Comparison of ENCODE assay signal across 24 cellular contexts in genomic region chr18:621181-621580, GRCh38. TPM values are rescaled to one million over a fixed set of nuclear protein-coding genes. Genes with fewer than 3 reads are reported as not detected.
DNase-seq lines count a peak whose midpoint lies in the region; ATAC-seq and TF ChIP-seq lines count a peak whose summit lies in the region.
"Had no signal": no experiment of that assay in that cellular context is flagged by ENCODE, and none has a peak within 500 bp of the region (broad histone marks: within the 10 kb centered on the region; RNA-seq: fewer than 3 reads in every experiment).

No MANE protein-coding gene starts in this region.

- H3K4me1 ChIP-seq in osteoblast (ENCODE audit: insufficient read depth, low read length), result peaks cover 3% of the 10 kb centered on the region
- H3K4me1 ChIP-seq: esophagus squamous epithelium had no signal

- no peaks in the 10 kb centered on the region for H3K36me3 Mint-ChIP-seq in activated CD4-positive, alpha-beta T cell treated with anti-CD3 and anti-CD28 coated beads, Interleukin-2, amount 10 ng/mL, durations not matched to agents 24 days and 14 days (ENCODE audit: low read depth)
- H3K36me3 Mint-ChIP-seq: activated CD8-positive, alpha-beta memory T cell treated with anti-CD3 and anti-CD28 coated beads, Interleukin-2, amount 10 ng/mL, durations not matched to agents 7 days and 5 days; stimulated activated memory B cell treated with anti-CD40 and anti-IgM and Interleukin-4, amounts not matched to agents 10 μg/mL and 1 μg/mL and 100 μg/mL, for 72 hours had no signal

- no peak overlapping the region for H2AFZ ChIP-seq in osteoblast (ENCODE audit: low read length)

- H3K4me2 ChIP-seq in osteoblast (ENCODE audit: insufficient read depth, low read length), result no peak overlapping the region
- H3K4me2 ChIP-seq: SK-N-SH had no signal

- H3K27ac ChIP-seq in osteoblast (ENCODE audit: low read depth, low read length), result no peak overlapping the region
- H3K27ac ChIP-seq: esophagus squamous epithelium had no signal

- H3K4me3 Mint-ChIP-seq in activated CD4-positive, alpha-beta T cell treated with anti-CD3 and anti-CD28 coated beads, Interleukin-2, amount 10 ng/mL, durations not matched to agents 24 days and 14 days, result no peak overlapping the region
- H3K4me3 Mint-ChIP-seq: activated CD8-positive, alpha-beta memory T cell treated with anti-CD3 and anti-CD28 coated beads, Interleukin-2, amount 10 ng/mL, durations not matched to agents 7 days and 5 days; stimulated activated memory B cell treated with anti-CD40 and anti-IgM and Interleukin-4, amounts not matched to agents 10 μg/mL and 1 μg/mL and 100 μg/mL, for 72 hours had no signal

- H3K4me1 Mint-ChIP-seq in activated CD4-positive, alpha-beta T cell treated with anti-CD3 and anti-CD28 coated beads, Interleukin-2, amount 10 ng/mL, durations not matched to agents 24 days and 14 days, result peaks cover 2% of the 10 kb centered on the region
- H3K4me1 Mint-ChIP-seq: activated CD8-positive, alpha-beta memory T cell treated with anti-CD3 and anti-CD28 coated beads, Interleukin-2, amount 10 ng/mL, durations not matched to agents 7 days and 5 days; stimulated activated memory B cell treated with anti-CD40 and anti-IgM and Interleukin-4, amounts not matched to agents 10 μg/mL and 1 μg/mL and 100 μg/mL, for 72 hours had no signal

- H3K27ac Mint-ChIP-seq in activated CD4-positive, alpha-beta T cell treated with anti-CD3 and anti-CD28 coated beads, Interleukin-2, amount 10 ng/mL, durations not matched to agents 24 days and 14 days, result no peak overlapping the region
- H3K27ac Mint-ChIP-seq: activated CD8-positive, alpha-beta memory T cell treated with anti-CD3 and anti-CD28 coated beads, Interleukin-2, amount 10 ng/mL, durations not matched to agents 7 days and 5 days; stimulated activated memory B cell treated with anti-CD40 and anti-IgM and Interleukin-4, amounts not matched to agents 10 μg/mL and 1 μg/mL and 100 μg/mL, for 72 hours had no signal

- peak; percentile 13 for DNase-seq in NCI-H2171 treated with DMSO at 0.1 percent for 48 hours (lab: John Stamatoyannopoulos, UW)
- DNase-seq in NCI-H2171 (lab: John Stamatoyannopoulos, UW), result no peak
- peak; percentile 81 for DNase-seq in LHCN-M2 (ENCODE audit: low read depth)
- DNase-seq in fibroblast of mammary gland (ENCODE audit: low read depth), result peak; percentile 86
- peak; percentile 54 for DNase-seq in osteoblast (ENCODE audit: insufficient read length, low spot score, missing footprints)
- DNase-seq in activated CD4-positive, alpha-beta T cell treated with anti-CD3 and anti-CD28 coated beads, Interleukin-2, amount 10 ng/mL, durations not matched to agents 24 days and 14 days, result no peak
- DNase-seq: activated CD8-positive, alpha-beta memory T cell treated with anti-CD3 and anti-CD28 coated beads, Interleukin-2, amount 10 ng/mL, durations not matched to agents 7 days and 5 days; C1 segment of cervical spinal cord; effector CD4-positive, alpha-beta T cell; esophagus squamous epithelium; GF-D8; left cardiac atrium; NCI-H2029; NCI-H526; SK-N-SH; T1000 had no signal

- H3K9me3 ChIP-seq in osteoblast (ENCODE audit: low read depth, low read length), result no peaks in the 10 kb centered on the region
- H3K9me3 ChIP-seq: esophagus squamous epithelium, SK-N-SH had no signal

- intact Hi-C loops in activated CD4-positive, alpha-beta T cell treated with anti-CD3 and anti-CD28 coated beads, Interleukin-2, amount 10 ng/mL, durations not matched to agents 24 days and 14 days (cut with micrococcal nuclease), result loop anchor here (5.0 kb wide), 2 partner anchors 36 to 91 kb away; partner anchors contain the start of genes ENOSF1 and TYMS

- peaks cover 42% of the 10 kb centered on the region for H3K27me3 Mint-ChIP-seq in activated CD4-positive, alpha-beta T cell treated with anti-CD3 and anti-CD28 coated beads, Interleukin-2, amount 10 ng/mL, durations not matched to agents 24 days and 14 days
- H3K27me3 Mint-ChIP-seq: stimulated activated memory B cell treated with anti-CD40 and anti-IgM and Interleukin-4, amounts not matched to agents 10 μg/mL and 1 μg/mL and 100 μg/mL, for 72 hours had no signal

- TF ChIP-seq CTCF in fibroblast of mammary gland (conservative IDR thresholded peaks at IDR 0.05; ENCODE audit: control insufficient read depth, insufficient read depth, low read depth, low read length) (no peak), osteoblast (IDR thresholded peaks at IDR 0.05; ENCODE audit: extremely low read depth, low read depth, low read length) (no peak)

- no peaks in the 10 kb centered on the region for H4K20me1 ChIP-seq in osteoblast (ENCODE audit: insufficient read depth, low read length)

- peaks cover 7% of the 10 kb centered on the region for H3K27me3 ChIP-seq in osteoblast (ENCODE audit: insufficient read depth, low read length)
- H3K27me3 ChIP-seq: esophagus squamous epithelium had no signal

- no peaks in the 10 kb centered on the region for H3K36me3 ChIP-seq in osteoblast (ENCODE audit: insufficient read depth, low read length)
- H3K36me3 ChIP-seq: esophagus squamous epithelium had no signal

- H3K79me2 ChIP-seq in osteoblast (ENCODE audit: insufficient read depth, low read length), result no peaks in the 10 kb centered on the region

- ATAC-seq in GM21619 (IDR thresholded peaks at IDR 0.05; ENCODE audit: unreplicated experiment) (no peak), GM18502 (IDR thresholded peaks at IDR 0.05; ENCODE audit: poor library complexity, unreplicated experiment) (no peak)
- ATAC-seq: activated CD8-positive, alpha-beta memory T cell treated with anti-CD3 and anti-CD28 coated beads, Interleukin-2, amount 10 ng/mL, durations not matched to agents 7 days and 5 days; left cardiac atrium; stimulated activated memory B cell treated with anti-CD40 and anti-IgM and Interleukin-4, amounts not matched to agents 10 μg/mL and 1 μg/mL and 100 μg/mL, for 72 hours had no signal

- H3K4me3 ChIP-seq in fibroblast of mammary gland (ENCODE audit: control insufficient read depth, low read depth, low read length) (no peak overlapping the region), osteoblast (ENCODE audit: insufficient read depth, low read length) (no peak overlapping the region)
- H3K4me3 ChIP-seq: esophagus squamous epithelium had no signal

- no peaks in the 10 kb centered on the region for H3K9me3 Mint-ChIP-seq in activated CD4-positive, alpha-beta T cell treated with anti-CD3 and anti-CD28 coated beads, Interleukin-2, amount 10 ng/mL, durations not matched to agents 24 days and 14 days
- H3K9me3 Mint-ChIP-seq: stimulated activated memory B cell treated with anti-CD40 and anti-IgM and Interleukin-4, amounts not matched to agents 10 μg/mL and 1 μg/mL and 100 μg/mL, for 72 hours had no signal

RNA-seq across cellular contexts. Expression of gene CLUL1, which starts 24.4 kb away (rescaled TPM):
- not detected in 2 replicates for total RNA-seq in LHCN-M2 (2014; rRNA removed)
- polyA plus RNA-seq in LHCN-M2 (2012), result not detected
- 0.72 TPM in 1 of 2 replicates, not detected in the other for total RNA-seq in osteoblast
- total RNA-seq in activated CD4-positive, alpha-beta T cell treated with anti-CD3 and anti-CD28 coated beads, Interleukin-2, amount 10 ng/mL, durations not matched to agents 24 days and 14 days, result not detected in 2 replicates
- total RNA-seq: activated CD8-positive, alpha-beta memory T cell treated with anti-CD3 and anti-CD28 coated beads, Interleukin-2, amount 10 ng/mL, durations not matched to agents 7 days and 5 days; cardiac septum; mononuclear cell had no signal

RNA-seq across cellular contexts. Expression of gene TYMS, which starts 36.3 kb away (rescaled TPM):
- total RNA-seq in LHCN-M2 (2014; rRNA removed) (49.4 and 72.3 TPM in 2 replicates), osteoblast (4.7 and 5.3 TPM in 2 replicates)
- polyA plus RNA-seq in LHCN-M2 (2012), result 152 TPM
- total RNA-seq in activated CD4-positive, alpha-beta T cell treated with anti-CD3 and anti-CD28 coated beads, Interleukin-2, amount 10 ng/mL, durations not matched to agents 24 days and 14 days, result 269 and 276 TPM in 2 replicates

RNA-seq across cellular contexts. Expression of gene CETN1, which starts 41.0 kb away (rescaled TPM):
- total RNA-seq in LHCN-M2 (2014; rRNA removed) (not detected in 2 replicates), osteoblast (not detected in 2 replicates)
- not detected for polyA plus RNA-seq in LHCN-M2 (2012)
- total RNA-seq in activated CD4-positive, alpha-beta T cell treated with anti-CD3 and anti-CD28 coated beads, Interleukin-2, amount 10 ng/mL, durations not matched to agents 24 days and 14 days, result not detected in 2 replicates
- total RNA-seq: A172; activated CD8-positive, alpha-beta memory T cell treated with anti-CD3 and anti-CD28 coated beads, Interleukin-2, amount 10 ng/mL, durations not matched to agents 7 days and 5 days; cardiac septum; esophagus squamous epithelium; left cardiac atrium had no signal
- polyA plus RNA-seq: adipose tissue, SK-N-SH, thymus had no signal

Comparison
In these comparisons a context has a peak if more than half of its experiments do, and no peak if none do; other contexts are left out.
1. DNase-seq: peak in NCI-H2171 treated with DMSO at 0.1 percent for 48 hours (single experiment), LHCN-M2 (single experiment), fibroblast of mammary gland (single experiment) and osteoblast (single experiment); none in NCI-H2171 (single experiment) and activated CD4-positive, alpha-beta T cell treated with anti-CD3 and anti-CD28 coated beads, Interleukin-2, amount 10 ng/mL, durations not matched to agents 24 days and 14 days (single experiment).